15 cellular contexts compared by ENCODE assay signal in the genomic region with DNA sequence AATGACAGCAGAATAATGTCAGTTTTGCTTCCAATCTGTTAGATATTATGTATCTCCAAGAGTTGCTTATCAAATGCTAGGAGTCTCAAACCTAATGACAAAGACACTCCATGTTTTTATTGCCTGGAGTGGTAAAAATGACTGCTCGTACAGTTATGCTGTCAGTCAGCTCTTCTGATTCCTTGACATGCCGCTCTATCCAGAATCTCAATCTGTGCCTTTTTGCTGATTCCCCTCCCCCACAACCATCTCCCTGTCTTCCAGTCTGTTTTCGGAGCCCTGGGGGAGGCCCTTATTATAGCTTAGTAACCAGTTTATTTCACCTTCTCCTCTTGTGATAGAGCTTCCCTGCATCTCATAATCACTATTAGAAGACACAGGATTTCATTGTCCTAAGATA. TPM values are rescaled to one million over a fixed set of nuclear protein-coding genes. Genes with fewer than 3 reads are reported as not detected.
DNase-seq lines count a peak whose midpoint lies in the region; ATAC-seq, FAIRE-seq and TF ChIP-seq lines count a peak whose summit lies in the region.
"Had no signal": no experiment of that assay in that cellular context is flagged by ENCODE, and none has a peak within 500 bp of the region (broad histone marks: within the 10 kb centered on the region; RNA-seq: fewer than 3 reads in every experiment).

No MANE protein-coding gene starts in this region.

- WGBS in hepatocyte (ENCODE audit: low lambda C conversion rate, missing lambda C conversion rate) = 85% methylated on average over 3 of the region's 3 CpGs
- WGBS in spleen, 5 donors = 85 to 92% (median 89%) methylated on average over 3 of the region's 3 CpGs

- H3K9ac ChIP-seq in NT2/D1 (ENCODE audit: insufficient read length, low read depth) = peak overlapping the region; percentile 12
- H3K9ac ChIP-seq: parathyroid adenoma had no signal

- no peaks in the 10 kb centered on the region for H3K27me3 ChIP-seq in right atrium auricular region
- H3K27me3 ChIP-seq in NT2/D1 (ENCODE audit: insufficient read depth, insufficient read length) = peaks cover 19% of the 10 kb centered on the region
- H3K27me3 ChIP-seq in hepatocyte = no peaks in the 10 kb centered on the region
- H3K27me3 ChIP-seq in spleen (replicated peaks in 1 of 7) = peaks cover 0 to 17% (median 0%) of the 10 kb centered on the region in 7 donors
- H3K27me3 ChIP-seq: BE2C, SJCRH30 had no signal

- no peak overlapping the region for H2AFZ ChIP-seq in hepatocyte
- H2AFZ ChIP-seq: parathyroid adenoma had no signal

- peak overlapping the region; percentile 76 for H3K4me2 ChIP-seq in hepatocyte

- H3K27ac ChIP-seq in right atrium auricular region (peak overlapping the region; percentile 92 to 98), hepatocyte (no peak overlapping the region), spleen (no peak overlapping the region)
- H3K27ac ChIP-seq: parathyroid adenoma, SJCRH30 had no signal

- H3K36me3 ChIP-seq in right atrium auricular region (no peaks in the 10 kb centered on the region), NT2/D1 (ENCODE audit: insufficient read depth, insufficient read length, low read length) (no peaks in the 10 kb centered on the region), hepatocyte (replicated peaks; ENCODE audit: insufficient read depth, low read depth) (no peaks in the 10 kb centered on the region), spleen (peaks cover 0 to 5% (median 0%) of the 10 kb centered on the region in 6 donors)
- H3K36me3 ChIP-seq: BE2C, SJCRH30 had no signal

- no peak for ATAC-seq in Right ventricle myocardium superior (ENCODE audit: poor library complexity)

- peaks cover 69% of the 10 kb centered on the region for H3K79me2 ChIP-seq in hepatocyte

- H4K20me1 ChIP-seq in hepatocyte (ENCODE audit: insufficient read depth, poor library complexity, severe bottlenecking) = peaks cover 52% of the 10 kb centered on the region

- DNase-seq in right atrium auricular region (ENCODE audit: low spot score) (no peak), Right ventricle myocardium superior (no peak), NT2/D1 (ENCODE audit: low read depth, low spot score) (no peak), hepatocyte (ENCODE audit: low spot score) (no peak), spleen (no peak), RKO (ENCODE audit: low spot score) (no peak), retina (no peak), H54 (ENCODE audit: insufficient read length, low spot score) (no peak)
- DNase-seq: BE2C, NCI-H2029 treated with DMSO at 0.1 percent for 48 hours, SJCRH30 had no signal

- TF ChIP-seq POLR2A in spleen (IDR thresholded peaks at IDR 0.05) (no peak), H54 (IDR thresholded peaks at IDR 0.05; ENCODE audit: low read depth, low read length) (no peak)

- peaks cover 0 to 65% of the 10 kb centered on the region in 2 donors for H3K4me1 ChIP-seq in right atrium auricular region
- peaks cover 4% of the 10 kb centered on the region for H3K4me1 ChIP-seq in NT2/D1 (ENCODE audit: insufficient read depth, insufficient read length)
- H3K4me1 ChIP-seq in hepatocyte (ENCODE audit: insufficient read depth) = peaks cover 21% of the 10 kb centered on the region
- H3K4me1 ChIP-seq in spleen = peaks cover 9 to 74% (median 53%) of the 10 kb centered on the region in 6 donors
- H3K4me1 ChIP-seq: BE2C had no signal

- H3K4me3 ChIP-seq in right atrium auricular region (no peak overlapping the region), NT2/D1 (ENCODE audit: insufficient read length, low read depth) (no peak overlapping the region), hepatocyte (no peak overlapping the region), spleen (no peak overlapping the region)
- H3K4me3 ChIP-seq: SJCRH30 had no signal

- no peak for FAIRE-seq in H54 (lab: Jason Lieb, UNC)

- no peak for TF ChIP-seq CTCF in right atrium auricular region (IDR thresholded peaks at IDR 0.05)
- no peak for TF ChIP-seq CTCF in hepatocyte (IDR thresholded peaks at IDR 0.05; ENCODE audit: poor library complexity)
- TF ChIP-seq CTCF in spleen (IDR thresholded peaks at IDR 0.05 in 8 of 11, conservative IDR thresholded peaks at IDR 0.05 in 3 of 11) = no peak

- no peaks in the 10 kb centered on the region for H3K9me3 ChIP-seq in right atrium auricular region
- no peaks in the 10 kb centered on the region for H3K9me3 ChIP-seq in NT2/D1 (ENCODE audit: insufficient read depth, low read length)
- H3K9me3 ChIP-seq in hepatocyte (ENCODE audit: low read depth) = no peaks in the 10 kb centered on the region
- H3K9me3 ChIP-seq in spleen = no peaks in the 10 kb centered on the region
- H3K9me3 ChIP-seq: BE2C, SJCRH30 had no signal

- H3K9me2 ChIP-seq in hepatocyte (replicated peaks; ENCODE audit: insufficient read depth) = no peaks in the 10 kb centered on the region

- intact Hi-C loops in Right ventricle myocardium superior (cut with DNase I) (loop anchor here (5.0 kb wide), 1 partner anchor 103 kb away; a partner anchor contains a TSS), spleen (cut with DNase I; ENCODE audit: low total_unique reads) (loop anchor here (10.0 kb wide), 2 partner anchors 75 to 105 kb away; a partner anchor contains a TSS)

RNA-seq across cellular contexts. Expression of a gene that starts 2.6 kb away (rescaled TPM):
- 10 to 100 TPM; 24.7 to 30.5 TPM for total RNA-seq in right atrium auricular region
- 27.7 TPM for total RNA-seq in Right ventricle myocardium superior
- 29.2 and 30.1 TPM in 2 replicates for total RNA-seq in hepatocyte
- polyA plus RNA-seq in hepatocyte = 22.6 and 24.6 TPM in 2 replicates
- total RNA-seq in spleen = 10 to 100 TPM; 17.8 to 27.4 (median 21.3) TPM
- polyA plus RNA-seq in spleen = 10 to 100 TPM; 11.1 to 14.2 (median 13.2) TPM

RNA-seq across cellular contexts. Expression of a gene that starts 14.2 kb away (rescaled TPM):
- total RNA-seq in right atrium auricular region (not detected), Right ventricle myocardium superior (not detected), hepatocyte (2.8 and 3.0 TPM in 2 replicates), spleen (not detected)
- polyA plus RNA-seq in hepatocyte (2.6 and 3.3 TPM in 2 replicates), spleen (not detected)
- total RNA-seq: dermis microvascular lymphatic vessel endothelial cell, LHCN-M2, lung microvascular endothelial cell, SJCRH30 had no signal

Comparison
In these comparisons a context has a peak if more than half of its experiments do, and no peak if none do; other contexts are left out.
1. H3K27ac ChIP-seq: peak in right atrium auricular region (2 of 2); none in hepatocyte (single experiment) and spleen (0 of 8).